In genomic region chr11:85810871-85811611, GRCh38 we compare ENCODE assay signal across 8 cellular contexts. TPM values are rescaled to one million over a fixed set of nuclear protein-coding genes. Genes with fewer than 3 reads are reported as not detected.
DNase-seq lines count a peak whose midpoint lies in the region; ATAC-seq and TF ChIP-seq lines count a peak whose summit lies in the region.

Gene SYTL2, minus strand, starts transcription at chr11:85811141. Its CDS starts 53,416 bp downstream, at chr11:85757725.

- peak within 1 kb of the TSS; percentile 47 for H3K4me3 ChIP-seq in HL-60 (replicated peaks; ENCODE audit: insufficient read depth, low read length)
- H3K4me3 ChIP-seq in SJCRH30, result peak within 1 kb of the TSS; percentile 70
- H3K4me3 ChIP-seq in neutrophil (ENCODE audit: low read depth in 1 of 2, low read length in 1 of 2), result peak within 1 kb of the TSS; percentile 33 to 56

- H3K36me3 ChIP-seq in SJCRH30 (no peaks in the 10 kb centered on the region), neutrophil (no peaks in the 10 kb centered on the region)

- H3K9me3 ChIP-seq in SJCRH30 (replicated peaks), result no peaks in the 10 kb centered on the region
- H3K9me3 ChIP-seq in neutrophil, result no peaks in the 10 kb centered on the region

- DNase-seq in COR-L47 (lab: John Stamatoyannopoulos, UW) (peak; percentile 24), HL-60 (ENCODE audit: low read depth in 1 of 2, low spot score in 1 of 2) (peak; percentile 5 to 59), SJCRH30 (peak; percentile 79 to 84), globus pallidus (ENCODE audit: low spot score) (peak; percentile 82)
- peak; percentile 81 for DNase-seq in activated naive CD4-positive, alpha-beta T cell treated with Interleukin-2 at 50 U/mL for 16 hours

- TF ChIP-seq CTCF in HL-60 (IDR thresholded peaks at IDR 0.05; ENCODE audit: insufficient read depth, low read length) (no peak), neutrophil (IDR thresholded peaks at IDR 0.05) (no peak), subcutaneous adipose tissue (IDR thresholded peaks at IDR 0.05; ENCODE audit: low read depth) (no peak)

- peaks cover 7% of the 10 kb centered on the region for H3K27me3 ChIP-seq in HL-60 (ENCODE audit: insufficient read depth, poor library complexity, severe bottlenecking)
- H3K27me3 ChIP-seq in SJCRH30, result no peaks in the 10 kb centered on the region
- peaks cover 59% of the 10 kb centered on the region for H3K27me3 ChIP-seq in neutrophil

- H3K27ac ChIP-seq in HL-60 (replicated peaks) (no peak within 1 kb of the TSS), SJCRH30 (peak within 1 kb of the TSS; percentile 42), neutrophil (no peak within 1 kb of the TSS)

- peaks cover 40% of the 10 kb centered on the region for H3K4me1 ChIP-seq in SJCRH30
- peaks cover 7 to 14% of the 10 kb centered on the region in 2 experiments for H3K4me1 ChIP-seq in neutrophil (ENCODE audit: control insufficient read depth in 1 of 2, insufficient read depth in 1 of 2, low read depth in 1 of 2, low read length in 1 of 2)

- ATAC-seq in GM19467 (IDR thresholded peaks at IDR 0.05; ENCODE audit: unreplicated experiment), result peak; percentile 94

RNA-seq across cellular contexts. Expression of gene SYTL2, which starts in this region (rescaled TPM):
- total RNA-seq in SJCRH30 (2014; rRNA removed; shearing (Covaris generic)), result 122 and 137 TPM in 2 replicates
- 10 to 100 TPM; 14.3 to 27.7 (median 20.9) TPM for total RNA-seq in subcutaneous adipose tissue

Comparison
In these comparisons a context has a peak if more than half of its experiments do, and no peak if none do; other contexts are left out.
1. DNase-seq: peak in every context shown above with its lines; median percentile 82 in globus pallidus; 82 in SJCRH30; 81 in activated naive CD4-positive, alpha-beta T cell treated with Interleukin-2 at 50 U/mL for 16 hours; 32 in HL-60; 24 in COR-L47.